Comparison of ENCODE assay signal across 11 cellular contexts in genomic region chr17:41813699-41814124, GRCh38. TPM values are rescaled to one million over a fixed set of nuclear protein-coding genes. Genes with fewer than 3 reads are reported as not detected.
DNase-seq lines count a peak whose midpoint lies in the region; ATAC-seq and TF ChIP-seq lines count a peak whose summit lies in the region.
"Had no signal": no experiment of that assay in that cellular context is flagged by ENCODE, and none has a peak within 500 bp of the region (broad histone marks: within the 10 kb centered on the region; RNA-seq: fewer than 3 reads in every experiment).

No MANE protein-coding gene starts in this region.

- TF ChIP-seq CTCF in left ventricle myocardium inferior (IDR thresholded peaks at IDR 0.05; ENCODE audit: borderline replicate concordance) (no peak), breast epithelium (IDR thresholded peaks at IDR 0.05) (no peak)

- no peak for ATAC-seq in left cardiac atrium
- ATAC-seq in GM19452 (IDR thresholded peaks at IDR 0.05; ENCODE audit: unreplicated experiment): no peak
- no peak for ATAC-seq in HG03139 (IDR thresholded peaks at IDR 0.05; ENCODE audit: unreplicated experiment)
- ATAC-seq: activated T-cell treated with anti-CD3 and anti-CD28 coated beads, Interleukin-2, amount 50 U/mL, for 4 hours had no signal

- WGBS in mesodermal cell (ENCODE audit: insufficient coverage in 2 of 2), 2 experiments: 14 to 25% methylated on average over 8 to 9 of the region's 9 CpGs
- WGBS in urinary bladder: 48% methylated on average over 9 of the region's 9 CpGs

- intact Hi-C loops in left ventricle myocardium inferior (cut with micrococcal nuclease): no loop called here
- intact Hi-C loops in left cardiac atrium (cut with DNase I): no loop called here
- intact Hi-C loops in breast epithelium (cut with DNase I; ENCODE audit: low total_unique reads): no loop called here

- H3K4me1 ChIP-seq in left ventricle myocardium inferior (peaks cover 39% of the 10 kb centered on the region), breast epithelium (peaks cover 3 to 6% of the 10 kb centered on the region in 2 donors), mesodermal cell (ENCODE audit: control insufficient read depth, insufficient read depth, low read length, poor library complexity, severe bottlenecking) (peaks cover 9% of the 10 kb centered on the region), urinary bladder (ENCODE audit: insufficient read depth) (no peaks in the 10 kb centered on the region)

- H3K36me3 ChIP-seq in left ventricle myocardium inferior: no peaks in the 10 kb centered on the region
- H3K36me3 ChIP-seq in breast epithelium: no peaks in the 10 kb centered on the region
- peaks cover 42% of the 10 kb centered on the region for H3K36me3 ChIP-seq in mesodermal cell (ENCODE audit: control insufficient read depth, insufficient read depth, low read length)
- no peaks in the 10 kb centered on the region for H3K36me3 ChIP-seq in urinary bladder (ENCODE audit: insufficient read depth)

- H3K4me3 ChIP-seq in left ventricle myocardium inferior (peak overlapping the region; percentile 89), breast epithelium (peak overlapping the region; percentile 67 to 86 (median 79)), mesodermal cell (ENCODE audit: extremely low read depth, insufficient read depth, low read length, poor library complexity, severe bottlenecking) (peak overlapping the region; percentile 86), urinary bladder (ENCODE audit: low read depth, low read length) (peak overlapping the region; percentile 83)

- DNase-seq in left ventricle myocardium inferior (no peak), left cardiac atrium (no peak), breast epithelium (ENCODE audit: low spot score in 2 of 2) (no peak), OCI-M1 (lab: John Stamatoyannopoulos, UW) (no peak)
- DNase-seq: activated T-cell treated with anti-CD3 and anti-CD28 coated beads, Interleukin-2, amount 50 U/mL, for 4 hours; COR-L47; foreskin melanocyte had no signal

- peaks cover 4% of the 10 kb centered on the region for H3K27me3 ChIP-seq in left ventricle myocardium inferior (ENCODE audit: low read depth)
- H3K27me3 ChIP-seq in breast epithelium: no peaks in the 10 kb centered on the region

- no peak overlapping the region for H3K27ac ChIP-seq in left ventricle myocardium inferior (replicated peaks)
- peak overlapping the region; percentile 56 to 81 for H3K27ac ChIP-seq in breast epithelium
- H3K27ac ChIP-seq in mesodermal cell (ENCODE audit: low read depth, low read length, severe bottlenecking): peak overlapping the region; percentile 89
- H3K27ac ChIP-seq in urinary bladder (ENCODE audit: low read depth): no peak overlapping the region

- H3K9me3 ChIP-seq in left ventricle myocardium inferior (replicated peaks) (no peaks in the 10 kb centered on the region), breast epithelium (no peaks in the 10 kb centered on the region), mesodermal cell (ENCODE audit: control insufficient read depth, low read length) (no peaks in the 10 kb centered on the region)

- TF ChIP-seq POLR2A in breast epithelium (IDR thresholded peaks at IDR 0.05): no peak

RNA-seq across cellular contexts. Expression of gene FKBP10, which starts 0.9 kb away (rescaled TPM):
- total RNA-seq in left ventricle myocardium inferior: 10.4 TPM
- 10 to 100 TPM; 33.0 to 47.3 TPM for total RNA-seq in left cardiac atrium
- 10 to 100 TPM; 35.9 to 43.3 (median 39.4) TPM for total RNA-seq in breast epithelium
- polyA plus RNA-seq in mesodermal cell (2013, experiment 1 of 2): 380 TPM
- 318 TPM for polyA plus RNA-seq in mesodermal cell (2013, experiment 2 of 2)
- total RNA-seq in urinary bladder: 166 TPM
- 84.5 TPM for polyA plus RNA-seq in urinary bladder

RNA-seq across cellular contexts. Expression of gene P3H4, which starts 2.0 kb away (rescaled TPM):
- total RNA-seq in left ventricle myocardium inferior (6.0 TPM), left cardiac atrium (10 to 100 TPM; 12.0 to 13.8 TPM), breast epithelium (10 to 100 TPM in 2 of 3 donors, 1 to 10 TPM in 1; 6.2 to 19.0 (median 14.9) TPM), urinary bladder (32.1 TPM)
- polyA plus RNA-seq in mesodermal cell (2013, experiment 1 of 2): 51.8 TPM
- 41.0 TPM for polyA plus RNA-seq in mesodermal cell (2013, experiment 2 of 2)
- polyA plus RNA-seq in urinary bladder: 11.5 TPM

RNA-seq across cellular contexts. Expression of gene NT5C3B, which starts 22.3 kb away (rescaled TPM):
- total RNA-seq in left ventricle myocardium inferior: 18.3 TPM
- total RNA-seq in left cardiac atrium: 10 to 100 TPM; 27.8 to 42.1 TPM
- total RNA-seq in breast epithelium: 10 to 100 TPM; 50.2 to 83.9 (median 60.6) TPM
- polyA plus RNA-seq in mesodermal cell (2013, experiment 1 of 2): 72.1 TPM
- polyA plus RNA-seq in mesodermal cell (2013, experiment 2 of 2): 61.6 TPM
- total RNA-seq in urinary bladder: 40.8 TPM
- 67.9 TPM for polyA plus RNA-seq in urinary bladder

RNA-seq across cellular contexts. Expression of gene KLHL10, which starts 23.9 kb away (rescaled TPM):
- total RNA-seq in left ventricle myocardium inferior (not detected), left cardiac atrium (under 1 TPM; 0.18 to 0.32 TPM), breast epithelium (under 1 TPM in 2 of 3 donors, not detected in 1; 0.80 to 0.88 TPM), urinary bladder (0.48 TPM)
- 0.41 TPM for polyA plus RNA-seq in mesodermal cell (2013, experiment 1 of 2)
- polyA plus RNA-seq in mesodermal cell (2013, experiment 2 of 2): not detected
- 0.71 TPM for polyA plus RNA-seq in urinary bladder
- total RNA-seq: activated T-cell treated with anti-CD3 and anti-CD28 coated beads, Interleukin-2, amount 50 U/mL, for 4 hours had no signal

RNA-seq across cellular contexts. Expression of gene JUP, which starts 27.2 kb away (rescaled TPM):
- 160 TPM for total RNA-seq in left ventricle myocardium inferior
- total RNA-seq in left cardiac atrium: 100 to 1,000 TPM; 117 to 139 TPM
- total RNA-seq in breast epithelium: 100 to 1,000 TPM; 107 to 158 (median 121) TPM
- 133 TPM for polyA plus RNA-seq in mesodermal cell (2013, experiment 1 of 2)
- polyA plus RNA-seq in mesodermal cell (2013, experiment 2 of 2): 116 TPM
- total RNA-seq in urinary bladder: 51.4 TPM
- polyA plus RNA-seq in urinary bladder: 53.8 TPM

Comparison
In these comparisons a context has a peak if more than half of its experiments do, and no peak if none do; other contexts are left out.
1. H3K27ac ChIP-seq: peak in breast epithelium (2 of 2) and mesodermal cell (single experiment); none in left ventricle myocardium inferior (single experiment) and urinary bladder (single experiment).
2. Peak in every context shown above with its lines, with median percentiles within 50 percentile points of each other: H3K4me3 ChIP-seq.